Comparison of ENCODE assay signal across 8 cellular contexts in the genomic region with DNA sequence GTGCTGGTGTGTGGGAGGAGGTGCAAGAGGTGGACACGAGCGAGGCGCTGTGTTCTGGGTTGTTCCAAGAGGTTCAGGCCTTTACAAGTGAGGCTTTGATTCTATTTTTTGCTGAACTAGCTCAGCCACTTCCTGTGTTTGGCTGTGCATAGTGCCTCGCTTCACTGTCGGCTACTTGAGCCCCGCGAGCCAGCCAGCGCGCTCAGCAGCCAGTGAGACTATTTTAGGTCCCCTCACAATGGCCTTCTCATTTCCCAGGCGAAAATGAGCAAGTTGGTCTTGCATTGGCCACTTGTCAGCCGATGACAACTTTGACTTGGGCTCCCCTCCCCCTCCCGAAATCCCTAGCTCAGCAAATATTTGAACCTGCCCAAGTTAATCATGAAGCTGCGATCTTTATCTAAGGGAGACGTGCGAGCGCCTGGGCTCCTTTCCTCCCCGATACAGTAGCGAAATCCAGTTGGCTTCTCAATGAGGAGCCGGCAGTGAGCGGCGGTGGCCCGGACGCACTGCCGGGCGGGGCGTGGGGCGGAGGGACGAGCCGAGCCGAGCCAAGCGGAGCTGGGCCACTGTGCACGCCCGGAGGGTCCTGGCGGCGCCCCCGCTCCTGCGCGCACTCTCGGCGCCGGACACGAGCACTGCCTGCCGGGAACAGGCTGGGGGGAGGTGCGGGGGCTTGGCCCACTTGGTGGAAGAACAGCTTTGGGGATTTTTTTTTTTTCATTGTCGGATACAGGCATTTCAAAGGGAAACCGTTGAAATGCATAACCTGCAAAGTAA.
DNase-seq lines count a peak whose midpoint lies in the region; ATAC-seq, FAIRE-seq and TF ChIP-seq lines count a peak whose summit lies in the region.

No MANE protein-coding gene starts in this region.

- ATAC-seq in HG03159 (IDR thresholded peaks at IDR 0.05; ENCODE audit: unreplicated experiment) (peak; percentile 75), pancreas (peak; percentile 74 to 82 (median 76))

- peak overlapping the region; percentile 47 for H3K4me3 ChIP-seq in AG09309 (ENCODE audit: control insufficient read depth, low read depth, low read length)
- H3K4me3 ChIP-seq in adipocyte (ENCODE audit: low read length): peak overlapping the region; percentile 85
- H3K4me3 ChIP-seq in pancreas: peak overlapping the region; percentile 8 to 60 (median 44)
- peak overlapping the region; percentile 47 to 55 for H3K4me3 ChIP-seq in uterus

- FAIRE-seq in pancreas (lab: Jason Lieb, UNC): no peak

- intact Hi-C loops in cardiac septum (cut with DNase I): loop anchor here (1.0 to 10.0 kb wide), 8 partner anchors 23 to 719 kb away; no protein-coding TSS in a partner anchor
- intact Hi-C loops in pancreas (cut with DNase I): loop anchor here in 1 of 3 donors (5.0 to 10.0 kb wide), 2 partner anchors 169 to 677 kb away; no protein-coding TSS in a partner anchor
- intact Hi-C loops in uterus (cut with DNase I; ENCODE audit: low total_unique reads): loop anchor here (5.0 to 10.0 kb wide), 2 partner anchors 177 to 674 kb away; no protein-coding TSS in a partner anchor

- H3K9me3 ChIP-seq in adipocyte (ENCODE audit: control insufficient read depth, low read length) (no peaks in the 10 kb centered on the region), pancreas (no peaks in the 10 kb centered on the region), uterus (no peaks in the 10 kb centered on the region)

- TF ChIP-seq CTCF in AG09309 (IDR thresholded peaks at IDR 0.05; ENCODE audit: control insufficient read depth, insufficient read depth, low read depth, low read length, missing control alignments): no peak
- no peak for TF ChIP-seq CTCF in pancreas (IDR thresholded peaks at IDR 0.05)
- no peak for TF ChIP-seq CTCF in uterus (IDR thresholded peaks at IDR 0.05)

- peak overlapping the region; percentile 32 to 89 (median 81) for H3K27ac ChIP-seq in pancreas
- peak overlapping the region; percentile 93 to 95 for H3K27ac ChIP-seq in uterus

- no peaks in the 10 kb centered on the region for H3K27me3 ChIP-seq in adipocyte (replicated peaks; ENCODE audit: control insufficient read depth, insufficient read depth, low read length)
- H3K27me3 ChIP-seq in pancreas: no peaks in the 10 kb centered on the region
- no peaks in the 10 kb centered on the region for H3K27me3 ChIP-seq in uterus

- in situ Hi-C loops in GM18951 (cut with MboI; ENCODE audit: low sequenced_read_pairs, unreplicated experiment): loop anchor here (5.0 to 25.0 kb wide), 2 partner anchors 169 to 724 kb away; no protein-coding TSS in a partner anchor
- in situ Hi-C loops in SK-MEL-5 (cut with HindIII; ENCODE audit: low pct_unique_long_range_greater_than_20kb, low sequenced_read_pairs): no loop called here

- peak overlapping the region; percentile 86 for H3K9ac ChIP-seq in adipocyte (ENCODE audit: low read length)

- WGBS in pancreas, 2 donors: 1 to 2% methylated on average over 46 of the region's 46 CpGs

- TF ChIP-seq POLR2A in GM18951 (IDR thresholded peaks at IDR 0.05; ENCODE audit: extremely low read depth, insufficient read depth, insufficient read length): peak; percentile 47
- TF ChIP-seq POLR2A in uterus (IDR thresholded peaks at IDR 0.05): peak in 1 of 2 donors; percentile 33

- H3K4me1 ChIP-seq in adipocyte (ENCODE audit: control insufficient read depth, insufficient read depth, low read length) (peaks cover 76% of the 10 kb centered on the region), pancreas (peaks cover 17 to 46% (median 42%) of the 10 kb centered on the region in 3 donors), uterus (peaks cover 0 to 15% of the 10 kb centered on the region in 2 donors)

- H3K36me3 ChIP-seq in adipocyte (ENCODE audit: control insufficient read depth, insufficient read depth, low read length, severe bottlenecking): peaks cover 54% of the 10 kb centered on the region
- H3K36me3 ChIP-seq in pancreas: no peaks in the 10 kb centered on the region
- no peaks in the 10 kb centered on the region for H3K36me3 ChIP-seq in uterus

- DNase-seq in AG09309 (ENCODE audit: low read depth) (no peak), SK-MEL-5 (ENCODE audit: low read depth, low spot score) (peak; percentile 83), adipocyte (ENCODE audit: low read depth) (peak; percentile 62), cardiac septum (ENCODE audit: low spot score) (peak; percentile 86), pancreas (peak; percentile 58 to 78 (median 65)), uterus (peak; percentile 66 to 72)
